Comparison of ENCODE assay signal across 22 cellular contexts in genomic region chr10:57979466-57979865, GRCh38.
DNase-seq lines count a peak whose midpoint lies in the region; ATAC-seq and TF ChIP-seq lines count a peak whose summit lies in the region.
"Had no signal": no experiment of that assay in that cellular context is flagged by ENCODE, and none has a peak within 500 bp of the region (broad histone marks: within the 10 kb centered on the region; RNA-seq: fewer than 3 reads in every experiment).

No MANE protein-coding gene starts in this region.

- TF ChIP-seq CTCF in cardiac fibroblast (IDR thresholded peaks at IDR 0.05; ENCODE audit: low read depth, low read length), result no peak
- TF ChIP-seq CTCF in progenitor cell of endocrine pancreas (IDR thresholded peaks at IDR 0.05; ENCODE audit: unreplicated experiment), result no peak
- no peak for TF ChIP-seq CTCF in heart right ventricle (IDR thresholded peaks at IDR 0.05)

- H3K36me3 ChIP-seq in GM23248 (ENCODE audit: low read depth) (no peaks in the 10 kb centered on the region), heart right ventricle (no peaks in the 10 kb centered on the region)
- H3K36me3 ChIP-seq: BLaER1, left ventricle myocardium inferior, pancreas, tibial artery had no signal

- in situ Hi-C loops in GM23248 (cut with MboI), result no loop called here

- ATAC-seq in GM18858 (IDR thresholded peaks at IDR 0.05; ENCODE audit: unreplicated experiment) (no peak), heart right ventricle (no peak)
- ATAC-seq: naive thymus-derived CD4-positive, alpha-beta T cell; pancreas had no signal

- no peak overlapping the region for H3K9ac ChIP-seq in GM23248
- H3K9ac ChIP-seq: BLaER1 had no signal

- H4K20me1 ChIP-seq in GM23248 (ENCODE audit: insufficient read depth), result no peaks in the 10 kb centered on the region
- H4K20me1 ChIP-seq: BLaER1 had no signal

- no peaks in the 10 kb centered on the region for H3K9me2 ChIP-seq in GM23248 (ENCODE audit: insufficient read depth)

- H3K4me3 ChIP-seq in GM23248 (no peak overlapping the region), cardiac fibroblast (replicated peaks in 1 of 2; ENCODE audit: low read depth in 2 of 2, low read length in 2 of 2) (no peak overlapping the region), heart right ventricle (no peak overlapping the region)
- H3K4me3 ChIP-seq: BLaER1, left ventricle myocardium inferior, pancreas, tibial artery had no signal

- H3K27me3 Mint-ChIP-seq in progenitor cell of endocrine pancreas, result no peaks in the 10 kb centered on the region
- H3K27me3 Mint-ChIP-seq: activated CD4-positive, alpha-beta memory T cell treated with anti-CD3 and anti-CD28 coated beads, Interleukin-2, amount 10 ng/mL, durations not matched to agents 7 days and 5 days; activated naive CD8-positive, alpha-beta T cell treated with anti-CD3 and anti-CD28 coated beads for 36 hours; naive thymus-derived CD4-positive, alpha-beta T cell had no signal

- H3K79me2 ChIP-seq in GM23248 (ENCODE audit: insufficient read depth), result no peaks in the 10 kb centered on the region

- DNase-seq in GM23248 (peak; percentile 53), MV-4-11 (lab: John Stamatoyannopoulos, UW) (peak; percentile 69), cardiac fibroblast (ENCODE audit: low read depth in 2 of 2) (peak; percentile 21 to 71), progenitor cell of endocrine pancreas (ENCODE audit: low spot score, unreplicated experiment) (no peak), 8988T (no peak), heart right ventricle (no peak)
- DNase-seq in central memory CD4-positive, alpha-beta T cell, result no peak
- DNase-seq: activated CD4-positive, alpha-beta memory T cell treated with anti-CD3 and anti-CD28 coated beads, Interleukin-2, amount 10 ng/mL, durations not matched to agents 7 days and 5 days; activated naive CD8-positive, alpha-beta T cell treated with anti-CD3 and anti-CD28 coated beads for 36 hours; activated T-cell treated with anti-CD3 and anti-CD28 coated beads, Interleukin-2, amount 50 U/mL, for 48 hours; DMS 273 treated with DMSO at 0.1 percent for 48 hours; effector memory CD4-positive, alpha-beta T cell; left ventricle myocardium inferior; naive thymus-derived CD4-positive, alpha-beta T cell; NCI-H187 treated with DMSO at 0.1 percent for 48 hours; NCI-H748 treated with DMSO at 0.1 percent for 48 hours; pancreas; RPMI8226; SW 1271; tibial artery had no signal

- H3K4me3 Mint-ChIP-seq in progenitor cell of endocrine pancreas (ENCODE audit: low read depth), result no peak overlapping the region
- H3K4me3 Mint-ChIP-seq: activated CD4-positive, alpha-beta memory T cell treated with anti-CD3 and anti-CD28 coated beads, Interleukin-2, amount 10 ng/mL, durations not matched to agents 7 days and 5 days; activated naive CD8-positive, alpha-beta T cell treated with anti-CD3 and anti-CD28 coated beads for 36 hours; naive thymus-derived CD4-positive, alpha-beta T cell had no signal

- no peak overlapping the region for H2AFZ ChIP-seq in GM23248

- H3K27ac ChIP-seq in GM23248 (peak overlapping the region; percentile 21; the same call in 1 of the 2 replicates), heart right ventricle (no peak overlapping the region)
- H3K27ac ChIP-seq: BLaER1, left ventricle myocardium inferior, pancreas, tibial artery had no signal

- H3K36me3 Mint-ChIP-seq in progenitor cell of endocrine pancreas (ENCODE audit: insufficient read depth), result no peaks in the 10 kb centered on the region
- H3K36me3 Mint-ChIP-seq: activated naive CD8-positive, alpha-beta T cell treated with anti-CD3 and anti-CD28 coated beads for 36 hours; naive thymus-derived CD4-positive, alpha-beta T cell had no signal

- H3K9me3 ChIP-seq in GM23248 (ENCODE audit: low read depth) (no peaks in the 10 kb centered on the region), heart right ventricle (peaks cover 0 to 8% (median 0%) of the 10 kb centered on the region in 11 donors)
- H3K9me3 ChIP-seq: BLaER1, pancreas, tibial artery had no signal

- no peaks in the 10 kb centered on the region for H3K4me1 Mint-ChIP-seq in progenitor cell of endocrine pancreas (ENCODE audit: low read depth)
- H3K4me1 Mint-ChIP-seq: activated CD4-positive, alpha-beta memory T cell treated with anti-CD3 and anti-CD28 coated beads, Interleukin-2, amount 10 ng/mL, durations not matched to agents 7 days and 5 days; activated naive CD8-positive, alpha-beta T cell treated with anti-CD3 and anti-CD28 coated beads for 36 hours; naive thymus-derived CD4-positive, alpha-beta T cell had no signal

- H3K9me3 Mint-ChIP-seq in progenitor cell of endocrine pancreas (ENCODE audit: low read depth), result peaks cover 10% of the 10 kb centered on the region

- peak overlapping the region; percentile 36 for H3K27ac Mint-ChIP-seq in progenitor cell of endocrine pancreas
- H3K27ac Mint-ChIP-seq: activated CD4-positive, alpha-beta memory T cell treated with anti-CD3 and anti-CD28 coated beads, Interleukin-2, amount 10 ng/mL, durations not matched to agents 7 days and 5 days; activated naive CD8-positive, alpha-beta T cell treated with anti-CD3 and anti-CD28 coated beads for 36 hours; naive thymus-derived CD4-positive, alpha-beta T cell had no signal

- H3K4me1 ChIP-seq in GM23248 (ENCODE audit: insufficient read depth), result peaks cover 10% of the 10 kb centered on the region
- H3K4me1 ChIP-seq in heart right ventricle, result no peaks in the 10 kb centered on the region
- H3K4me1 ChIP-seq: BLaER1, left ventricle myocardium inferior, pancreas, tibial artery had no signal

- intact Hi-C loops in heart right ventricle (cut with DNase I), result loop anchor here in 1 of 10 donors (10.0 kb wide), 1 partner anchor 65 kb away; no protein-coding TSS in a partner anchor

- H3K27me3 ChIP-seq in GM23248 (replicated peaks; ENCODE audit: insufficient read depth) (no peaks in the 10 kb centered on the region), heart right ventricle (no peaks in the 10 kb centered on the region)
- H3K27me3 ChIP-seq: BLaER1, pancreas, tibial artery had no signal

- 29 to 44% methylated on average over 4 of the region's 4 CpGs for WGBS in GM23248 (ENCODE audit: low coverage in 1 of 2, low lambda C conversion rate in 2 of 2, missing lambda C conversion rate in 2 of 2), 2 experiments
- WGBS in heart right ventricle, 2 donors, result 80 to 84% methylated on average over 4 of the region's 4 CpGs

- 0 out of 2 replicates have a peak, but pooled peaks cover 4% of the 10 kb centered on the region for H3F3A ChIP-seq in GM23248 (ENCODE audit: insufficient read depth)

- H3K4me2 ChIP-seq in GM23248 (ENCODE audit: unreplicated experiment), result no peak overlapping the region
- H3K4me2 ChIP-seq: BLaER1 had no signal

Comparison
In these comparisons a context has a peak if more than half of its experiments do, and no peak if none do; other contexts are left out.
1. DNase-seq: peak in GM23248 (single experiment), MV-4-11 (single experiment) and cardiac fibroblast (2 of 2); none in progenitor cell of endocrine pancreas (single experiment), 8988T (single experiment), heart right ventricle (0 of 2) and central memory CD4-positive, alpha-beta T cell (single experiment).